In the genomic region with DNA sequence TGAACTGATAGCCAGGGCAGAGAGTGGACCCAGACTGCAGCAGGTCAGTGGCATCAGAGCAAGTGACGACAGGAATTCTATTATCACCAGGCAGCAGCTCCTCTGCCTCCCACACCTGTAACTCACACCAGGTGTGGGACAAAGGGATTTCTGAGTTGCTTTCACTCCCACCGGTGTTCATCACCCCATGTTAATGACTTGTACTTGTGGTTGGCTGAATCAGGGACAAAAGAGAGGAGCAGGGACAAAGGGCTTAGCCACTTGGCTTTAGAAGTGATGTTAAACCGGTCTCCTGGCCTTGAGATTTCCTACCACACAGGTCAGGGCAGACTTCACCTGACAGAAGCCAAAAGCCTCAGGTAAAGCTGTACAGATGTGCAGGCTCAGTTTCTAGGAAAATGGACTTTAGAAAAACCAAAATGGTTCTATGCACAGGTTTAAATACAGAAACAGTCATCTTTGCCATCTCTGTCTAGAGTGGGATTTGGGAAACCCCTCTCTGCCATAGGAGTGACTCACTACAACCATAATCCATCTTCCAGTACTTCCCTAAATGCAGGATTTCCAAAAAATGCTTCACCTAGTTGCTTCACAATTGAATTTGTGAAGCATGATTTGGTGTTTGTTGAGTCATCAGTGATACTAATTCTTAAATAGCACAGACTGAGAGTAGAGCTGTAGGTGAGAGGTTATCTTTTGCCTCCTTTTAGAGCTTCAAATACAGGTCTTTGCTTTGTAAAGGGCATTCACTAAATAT, we compare ENCODE assay signal across 8 cellular contexts.
DNase-seq lines count a peak whose midpoint lies in the region; ATAC-seq and TF ChIP-seq lines count a peak whose summit lies in the region.

No MANE protein-coding gene starts in this region.

- H3K27me3 ChIP-seq in CD4-positive, CD25-positive, alpha-beta regulatory T cell (ENCODE audit: control insufficient read depth, insufficient read depth, low read length), result no peaks in the 10 kb centered on the region
- no peaks in the 10 kb centered on the region for H3K27me3 ChIP-seq in muscle layer of duodenum (ENCODE audit: low read depth, low read length)

- no peaks in the 10 kb centered on the region for H3K9me3 ChIP-seq in CD4-positive, CD25-positive, alpha-beta regulatory T cell (ENCODE audit: control insufficient read depth in 2 of 2, low read length in 2 of 2)
- H3K9me3 ChIP-seq in HEK293 (ENCODE audit: control insufficient read depth, insufficient read depth, low read depth, low read length) (no peaks in the 10 kb centered on the region), muscle layer of duodenum (ENCODE audit: control insufficient read depth in 1 of 2, low read length in 2 of 2) (no peaks in the 10 kb centered on the region)

- peaks cover 61% of the 10 kb centered on the region for H3K4me1 ChIP-seq in CD4-positive, CD25-positive, alpha-beta regulatory T cell (ENCODE audit: control insufficient read depth, insufficient read depth, low read length, poor library complexity, severe bottlenecking)
- H3K4me1 ChIP-seq in HEK293 (ENCODE audit: control insufficient read depth, insufficient read depth, low read length) (no peaks in the 10 kb centered on the region; the same call in 1 of the 2 replicates), muscle layer of duodenum (ENCODE audit: control insufficient read depth in 1 of 2, insufficient read depth in 2 of 2, low read length in 2 of 2) (peaks cover 0 to 16% of the 10 kb centered on the region in 2 donors)

- peak overlapping the region; percentile 33 for H3K4me3 ChIP-seq in CD4-positive, CD25-positive, alpha-beta regulatory T cell (ENCODE audit: low read depth, low read length)
- H3K4me3 ChIP-seq in HEK293 (ENCODE audit: low read depth, low read length) (no peak overlapping the region), muscle layer of duodenum (ENCODE audit: low read depth in 1 of 2, low read length in 2 of 2) (no peak overlapping the region)

- H3K27me3 Mint-ChIP-seq in CD4-positive, CD25-positive, alpha-beta regulatory T cell, result no peaks in the 10 kb centered on the region
- H3K27me3 Mint-ChIP-seq in activated naive CD8-positive, alpha-beta T cell treated with anti-CD3 and anti-CD28 coated beads for 36 hours, result no peaks in the 10 kb centered on the region

- ATAC-seq in CD4-positive, CD25-positive, alpha-beta regulatory T cell (ENCODE audit: low read depth in 2 of 2), result no peak
- ATAC-seq in HG02571 (IDR thresholded peaks at IDR 0.05; ENCODE audit: unreplicated experiment), result no peak

- peak overlapping the region; percentile 97 to 99 (median 99) for H3K27ac Mint-ChIP-seq in CD4-positive, CD25-positive, alpha-beta regulatory T cell
- H3K27ac Mint-ChIP-seq in activated naive CD8-positive, alpha-beta T cell treated with anti-CD3 and anti-CD28 coated beads for 36 hours, result peak overlapping the region; percentile 93

- DNase-seq in CD4-positive, CD25-positive, alpha-beta regulatory T cell, result no peak
- no peak for DNase-seq in activated naive CD8-positive, alpha-beta T cell treated with anti-CD3 and anti-CD28 coated beads for 36 hours
- DNase-seq in germinal center (ENCODE audit: low spot score) (no peak), inferior parietal cortex (ENCODE audit: extremely low spot score) (no peak), NCI-H2227 treated with DMSO at 0.1 percent for 48 hours (lab: John Stamatoyannopoulos, UW) (no peak)

- H3K36me3 Mint-ChIP-seq in CD4-positive, CD25-positive, alpha-beta regulatory T cell, result peaks cover 34% of the 10 kb centered on the region
- H3K36me3 Mint-ChIP-seq in activated naive CD8-positive, alpha-beta T cell treated with anti-CD3 and anti-CD28 coated beads for 36 hours, result peaks cover 59% of the 10 kb centered on the region

- TF ChIP-seq CTCF in HEK293 (tag by site-specific recombination; IDR thresholded peaks at IDR 0.05), result no peak

- H3K4me1 Mint-ChIP-seq in CD4-positive, CD25-positive, alpha-beta regulatory T cell, result peaks cover 24 to 87% (median 67%) of the 10 kb centered on the region in 4 donors
- H3K4me1 Mint-ChIP-seq in activated naive CD8-positive, alpha-beta T cell treated with anti-CD3 and anti-CD28 coated beads for 36 hours, result peaks cover 89% of the 10 kb centered on the region

- CTCF ChIA-PET in HEK293 (lab: Yijun Ruan, JAX), result interaction anchor here (0.7 to 1.3 kb wide), 3 partner anchors 15 to 168 kb away, joined by 3 read pairs; no protein-coding TSS in a partner anchor

- H3K27ac ChIP-seq in CD4-positive, CD25-positive, alpha-beta regulatory T cell (ENCODE audit: insufficient read depth, low read length, poor library complexity, severe bottlenecking), result peak overlapping the region; percentile 99
- no peak overlapping the region for H3K27ac ChIP-seq in HEK293 (ENCODE audit: extremely low read depth, low read depth, low read length)
- peak overlapping the region; percentile 7 for H3K27ac ChIP-seq in muscle layer of duodenum (ENCODE audit: low read length)

- POLR2A ChIA-PET in HEK293 (lab: Yijun Ruan, JAX), result no interaction called here

- no peaks in the 10 kb centered on the region for H3K9me3 Mint-ChIP-seq in CD4-positive, CD25-positive, alpha-beta regulatory T cell
- H3K9me3 Mint-ChIP-seq in activated naive CD8-positive, alpha-beta T cell treated with anti-CD3 and anti-CD28 coated beads for 36 hours, result no peaks in the 10 kb centered on the region

- H3K4me3 Mint-ChIP-seq in CD4-positive, CD25-positive, alpha-beta regulatory T cell, result peak overlapping the region in 3 of 4 donors; percentile 14 to 80 (median 55)
- H3K4me3 Mint-ChIP-seq in activated naive CD8-positive, alpha-beta T cell treated with anti-CD3 and anti-CD28 coated beads for 36 hours, result peak overlapping the region; percentile 76

- peaks cover 53% of the 10 kb centered on the region for H3K36me3 ChIP-seq in CD4-positive, CD25-positive, alpha-beta regulatory T cell (ENCODE audit: control insufficient read depth, insufficient read depth, low read length)
- H3K36me3 ChIP-seq in HEK293 (ENCODE audit: control insufficient read depth in 2 of 2, insufficient read depth in 1 of 2, low read length in 2 of 2) (no peaks in the 10 kb centered on the region), muscle layer of duodenum (ENCODE audit: control insufficient read depth in 1 of 2, insufficient read depth in 2 of 2, low read length in 2 of 2) (peaks cover 0 to 4% of the 10 kb centered on the region in 2 donors)

TF ChIP-seq in HEK293, 187 proteins besides CTCF, POLR2A, EP300 and RAD21:
- no peak for TF ChIP-seq RBAK (tag by site-specific recombination; IDR thresholded peaks at IDR 0.05)
- TF ChIP-seq, protein P1, sequence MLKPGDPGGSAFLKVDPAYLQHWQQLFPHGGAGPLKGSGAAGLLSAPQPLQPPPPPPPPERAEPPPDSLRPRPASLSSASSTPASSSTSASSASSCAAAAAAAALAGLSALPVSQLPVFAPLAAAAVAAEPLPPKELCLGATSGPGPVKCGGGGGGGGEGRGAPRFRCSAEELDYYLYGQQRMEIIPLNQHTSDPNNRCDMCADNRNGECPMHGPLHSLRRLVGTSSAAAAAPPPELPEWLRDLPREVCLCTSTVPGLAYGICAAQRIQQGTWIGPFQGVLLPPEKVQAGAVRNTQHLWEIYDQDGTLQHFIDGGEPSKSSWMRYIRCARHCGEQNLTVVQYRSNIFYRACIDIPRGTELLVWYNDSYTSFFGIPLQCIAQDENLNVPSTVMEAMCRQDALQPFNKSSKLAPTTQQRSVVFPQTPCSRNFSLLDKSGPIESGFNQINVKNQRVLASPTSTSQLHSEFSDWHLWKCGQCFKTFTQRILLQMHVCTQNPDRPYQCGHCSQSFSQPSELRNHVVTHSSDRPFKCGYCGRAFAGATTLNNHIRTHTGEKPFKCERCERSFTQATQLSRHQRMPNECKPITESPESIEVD (tag by site-specific recombination; IDR thresholded peaks at IDR 0.05), result 0 out of 2 replicates have a peak, but pooled peaks have one; percentile 11
